Comparison of ENCODE assay signal across 17 cellular contexts in genomic region chr12:124763594-124763979, GRCh38.
DNase-seq lines count a peak whose midpoint lies in the region; ATAC-seq and TF ChIP-seq lines count a peak whose summit lies in the region.
"Had no signal": no experiment of that assay in that cellular context is flagged by ENCODE, and none has a peak within 500 bp of the region (broad histone marks: within the 10 kb centered on the region; RNA-seq: fewer than 3 reads in every experiment).

No MANE protein-coding gene starts in this region.

- H3K4me3 Mint-ChIP-seq in chondrocyte (ENCODE audit: unreplicated experiment) (no peak overlapping the region), natural killer cell (no peak overlapping the region)
- H3K4me3 Mint-ChIP-seq: activated T-cell treated with anti-CD3 and anti-CD28 coated beads, Interleukin-2, amount 50 U/mL, for 24 hours; naive thymus-derived CD4-positive, alpha-beta T cell had no signal

- H3K36me3 Mint-ChIP-seq in chondrocyte (ENCODE audit: low read depth) (no peaks in the 10 kb centered on the region), natural killer cell (no peaks in the 10 kb centered on the region)

- no peak for TF ChIP-seq CTCF in chondrocyte (IDR thresholded peaks at IDR 0.05)
- no peak for TF ChIP-seq CTCF in natural killer cell (IDR thresholded peaks at IDR 0.05)

- H3K27me3 Mint-ChIP-seq in chondrocyte (ENCODE audit: low read depth) = no peaks in the 10 kb centered on the region
- H3K27me3 Mint-ChIP-seq in natural killer cell (ENCODE audit: low read depth in 2 of 2) = peaks cover 45 to 47% of the 10 kb centered on the region in 2 donors

- H3K27ac Mint-ChIP-seq in chondrocyte (ENCODE audit: unreplicated experiment) (peak overlapping the region; percentile 5), natural killer cell (peak overlapping the region in 1 of 2 donors; percentile 16)

- H3K9me3 Mint-ChIP-seq in chondrocyte (ENCODE audit: low read depth) (peaks cover 8% of the 10 kb centered on the region), natural killer cell (peaks cover 0 to 2% of the 10 kb centered on the region in 2 donors)

- peak; percentile 40 to 58 for DNase-seq in AML-193 (lab: John Stamatoyannopoulos, UW)
- DNase-seq in RPMI7951 (ENCODE audit: low read depth) = peak; percentile 38
- DNase-seq in chondrocyte (ENCODE audit: low spot score) = no peak
- DNase-seq in natural killer cell = peak; percentile 23
- DNase-seq in NCI-H146 (lab: John Stamatoyannopoulos, UW) = no peak
- DNase-seq in NCI-H2227 treated with DMSO at 0.1 percent for 48 hours (lab: John Stamatoyannopoulos, UW) = no peak
- DNase-seq: activated CD4-positive, alpha-beta T cell treated with anti-CD3 and anti-CD28 coated beads for 4 hours; activated T-cell treated with anti-CD3 and anti-CD28 coated beads, Interleukin-2, amount 50 U/mL, for 24 hours; colonic mucosa; hypothalamus; naive thymus-derived CD4-positive, alpha-beta T cell; NCI-H1436 treated with DMSO at 0.1 percent for 48 hours; NCI-H510A treated with DMSO at 0.1 percent for 48 hours; SIG-M5; small intestine had no signal

- peak; percentile 73 to 86 (median 74) for ATAC-seq in natural killer cell
- no peak for ATAC-seq in GM21381 (IDR thresholded peaks at IDR 0.05; ENCODE audit: unreplicated experiment)
- ATAC-seq in HG03520 (IDR thresholded peaks at IDR 0.05; ENCODE audit: unreplicated experiment) = no peak
- ATAC-seq: naive thymus-derived CD4-positive, alpha-beta T cell had no signal

- intact Hi-C loops in natural killer cell (cut with micrococcal nuclease) = no loop called here

- H3K4me1 Mint-ChIP-seq in chondrocyte (ENCODE audit: low read depth) (peaks cover 86% of the 10 kb centered on the region), natural killer cell (peaks cover 27% of the 10 kb centered on the region in 2 donors)

Comparison
In these comparisons a context has a peak if more than half of its experiments do, and no peak if none do; other contexts are left out.
1. DNase-seq: peak in AML-193 (2 of 2), RPMI7951 (single experiment) and natural killer cell (single experiment); none in chondrocyte (single experiment), NCI-H146 (single experiment) and NCI-H2227 treated with DMSO at 0.1 percent for 48 hours (single experiment).
2. ATAC-seq: peak in natural killer cell (3 of 3); none in GM21381 (single experiment) and HG03520 (single experiment).